In genomic region chr22:50184004-50184461, GRCh38 we compare ENCODE assay signal across 10 cellular contexts. TPM values are rescaled to one million over a fixed set of nuclear protein-coding genes. Genes with fewer than 3 reads are reported as not detected.
A peak's percentile ranks its signal among the peaks of the same experiment; 100 is the strongest.
DNase-seq lines count a peak whose midpoint lies in the region; ATAC-seq and TF ChIP-seq lines count a peak whose summit lies in the region.
"Had no signal": no experiment of that assay in that cellular context is flagged by ENCODE, and none has a peak within 500 bp of the region (broad histone marks: within the 10 kb centered on the region; RNA-seq: fewer than 3 reads in every experiment).

No MANE protein-coding gene starts in this region.

- peak overlapping the region; percentile 48 for H3K27ac ChIP-seq in cardiac muscle cell

- no peaks in the 10 kb centered on the region for H3K9me3 ChIP-seq in cardiac muscle cell (ENCODE audit: low read depth)

- H3K36me3 ChIP-seq in GM06990 (ENCODE audit: control insufficient read depth, insufficient read depth, low read length) (no peaks in the 10 kb centered on the region), cardiac muscle cell (no peaks in the 10 kb centered on the region)

- H3K4me1 ChIP-seq in cardiac muscle cell (ENCODE audit: low read depth): peaks cover 10% of the 10 kb centered on the region

- intact Hi-C loops in sciatic nerve (cut with DNase I): no loop called here

- DNase-seq in GM06990 (ENCODE audit: extremely low read depth, insufficient read length) (peak; percentile 19), UCSD-AML1 (lab: John Stamatoyannopoulos, UW; ENCODE audit: unreplicated experiment) (peak; percentile 30), cardiac muscle cell (ENCODE audit: low read depth in 1 of 2, low spot score in 1 of 2) (peak; percentile 76 to 78), sciatic nerve (ENCODE audit: low spot score) (peak; percentile 85), GOT3 (lab: John Stamatoyannopoulos, UW) (no peak), SW480 (ENCODE audit: low spot score) (no peak), H4 (ENCODE audit: low spot score) (no peak), NCI-H2171 (lab: John Stamatoyannopoulos, UW) (no peak)
- DNase-seq: activated naive CD4-positive, alpha-beta T cell; NCI-H2081 treated with DMSO at 0.1 percent for 48 hours had no signal

- H3K4me3 ChIP-seq in GM06990 (replicated peaks; ENCODE audit: low read depth, low read length) (no peak overlapping the region), cardiac muscle cell (no peak overlapping the region)

- H3K27me3 ChIP-seq in GM06990 (replicated peaks; ENCODE audit: control insufficient read depth, insufficient read depth, low read length) (no peaks in the 10 kb centered on the region), cardiac muscle cell (no peaks in the 10 kb centered on the region)

- peak; percentile 56 for ATAC-seq in sciatic nerve

- TF ChIP-seq CTCF in GM06990 (IDR thresholded peaks at IDR 0.05; ENCODE audit: insufficient read depth, low read length, poor library complexity, severe bottlenecking): no peak
- TF ChIP-seq CTCF in cardiac muscle cell (IDR thresholded peaks at IDR 0.05; ENCODE audit: low read depth, low read length): no peak

RNA-seq across cellular contexts. Expression of gene TRABD, which starts 1.7 kb away (rescaled TPM):
- total RNA-seq in cardiac muscle cell: 38.3 and 50.7 TPM in 2 replicates
- 59.6 and 72.3 TPM in 2 replicates for polyA plus RNA-seq in cardiac muscle cell
- 22.8 TPM for total RNA-seq in sciatic nerve
- 13.7 and 17.2 TPM in 2 replicates for total RNA-seq in H4 (2014; rRNA removed; shearing (Covaris generic))

RNA-seq across cellular contexts. Expression of gene PANX2, which starts 13.5 kb away (rescaled TPM):
- total RNA-seq in cardiac muscle cell: 22.1 and 30.9 TPM in 2 replicates
- 6.9 and 9.5 TPM in 2 replicates for polyA plus RNA-seq in cardiac muscle cell
- total RNA-seq in sciatic nerve: 0.76 TPM
- 4.2 and 4.4 TPM in 2 replicates for total RNA-seq in H4 (2014; rRNA removed; shearing (Covaris generic))

RNA-seq across cellular contexts. Expression of gene SELENOO, which starts 16.8 kb away (rescaled TPM):
- total RNA-seq in cardiac muscle cell (39.4 and 54.5 TPM in 2 replicates), sciatic nerve (22.6 TPM)
- polyA plus RNA-seq in cardiac muscle cell: 29.8 and 30.2 TPM in 2 replicates
- total RNA-seq in H4 (2014; rRNA removed; shearing (Covaris generic)): 13.4 and 19.6 TPM in 2 replicates

Comparison
In these comparisons a context has a peak if more than half of its experiments do, and no peak if none do; other contexts are left out.
1. DNase-seq: peak in GM06990 (single experiment), UCSD-AML1 (single experiment), cardiac muscle cell (2 of 2) and sciatic nerve (single experiment); none in GOT3 (single experiment), SW480 (single experiment), H4 (single experiment) and NCI-H2171 (single experiment).